Comparison of ENCODE assay signal across 8 cellular contexts in the genomic region with DNA sequence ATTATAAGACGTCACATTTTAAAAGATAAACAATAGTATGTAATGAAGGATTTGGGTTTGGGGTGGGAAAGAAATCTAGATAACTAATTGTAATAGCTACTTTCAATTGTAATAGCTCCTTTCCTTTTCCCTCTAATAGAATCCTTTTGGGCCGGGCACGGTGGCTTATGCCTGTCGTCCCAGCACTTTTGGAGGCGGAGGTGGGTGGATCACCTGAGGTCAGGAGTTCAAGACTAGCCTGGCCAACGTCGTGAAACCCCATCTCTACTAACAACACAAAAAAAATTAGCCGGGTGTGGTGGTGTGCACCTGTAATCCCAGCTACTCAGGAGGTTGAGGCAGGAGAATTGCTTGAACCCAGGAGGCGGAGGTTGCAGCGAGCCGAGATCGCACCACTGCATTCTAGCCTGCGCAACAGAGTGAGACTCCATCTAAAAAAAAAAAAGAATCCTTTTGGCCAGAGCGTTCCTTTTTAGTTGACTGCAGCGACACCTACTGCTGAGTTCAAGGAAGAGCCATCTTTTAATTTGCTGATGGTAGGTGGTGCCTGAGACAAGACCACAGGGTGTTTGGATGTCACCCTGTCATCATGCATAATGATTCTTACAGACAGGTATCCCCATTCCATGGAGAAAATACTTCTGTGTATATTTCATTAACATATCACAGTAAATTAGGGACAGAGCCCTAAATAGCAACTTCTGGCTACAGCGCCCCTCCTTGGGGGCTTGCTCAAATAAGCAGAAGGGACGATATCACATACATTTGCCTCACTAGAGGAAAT.
DNase-seq lines count a peak whose midpoint lies in the region; ATAC-seq, FAIRE-seq and TF ChIP-seq lines count a peak whose summit lies in the region.

No MANE protein-coding gene starts in this region.

- no peak overlapping the region for H3K9ac ChIP-seq in skeletal muscle tissue (ENCODE audit: low read depth in 1 of 3, low read length in 3 of 3)

- no peak overlapping the region for H3K4me3 ChIP-seq in H7 (ENCODE audit: insufficient read depth, low read depth, low read length)
- no peak overlapping the region for H3K4me3 ChIP-seq in MG63
- H3K4me3 ChIP-seq in astrocyte of the cerebellum (ENCODE audit: low read depth, low read length): no peak overlapping the region
- H3K4me3 ChIP-seq in skeletal muscle tissue (ENCODE audit: low read length in 3 of 3): peak overlapping the region in 2 of 3 donors; percentile 30 to 46

- DNase-seq in H7 (peak; percentile 48), MG63 (peak; percentile 13), RPMI8226 (peak; percentile 62), astrocyte of the cerebellum (ENCODE audit: low read depth) (peak; percentile 53), iPS DF 4.7 (ENCODE audit: extremely low read depth, low spot score) (peak; percentile 41)

- ATAC-seq in HG02678 (IDR thresholded peaks at IDR 0.05; ENCODE audit: unreplicated experiment): no peak

- H3K4me1 ChIP-seq in skeletal muscle tissue (ENCODE audit: control insufficient read depth in 3 of 3, insufficient read depth in 3 of 3, low read length in 3 of 3): no peaks in the 10 kb centered on the region

- no peaks in the 10 kb centered on the region for H3K36me3 ChIP-seq in H7 (replicated peaks; ENCODE audit: control insufficient read depth, insufficient read depth, low read length)
- H3K36me3 ChIP-seq in MG63: no peaks in the 10 kb centered on the region
- H3K36me3 ChIP-seq in skeletal muscle tissue (ENCODE audit: control insufficient read depth in 3 of 3, insufficient read depth in 3 of 3, low read length in 3 of 3): no peaks in the 10 kb centered on the region

- peak; percentile 70 for TF ChIP-seq CTCF in astrocyte of the cerebellum (IDR thresholded peaks at IDR 0.05; ENCODE audit: low read depth, low read length, missing control alignments)

- in situ Hi-C loops in astrocyte of the cerebellum (cut with HindIII; ENCODE audit: low sequenced_read_pairs): loop anchor here (25.0 kb wide), 1 partner anchor 585 kb away; the partner anchor contains the start of gene CCDC198

- FAIRE-seq in G401.6 (lab: Jason Lieb, UNC): peak; percentile 8

- H3K27me3 ChIP-seq in H7 (ENCODE audit: control insufficient read depth, insufficient read depth, low read length) (no peaks in the 10 kb centered on the region), MG63 (no peaks in the 10 kb centered on the region), skeletal muscle tissue (ENCODE audit: control insufficient read depth in 3 of 3, insufficient read depth in 3 of 3, low read length in 3 of 3) (no peaks in the 10 kb centered on the region)

- H3K27ac ChIP-seq in skeletal muscle tissue (ENCODE audit: low read depth, low read length): no peak overlapping the region

- H3K9me3 ChIP-seq in MG63: no peaks in the 10 kb centered on the region
- no peaks in the 10 kb centered on the region for H3K9me3 ChIP-seq in skeletal muscle tissue (ENCODE audit: control insufficient read depth in 3 of 3, low read length in 3 of 3)

Comparison
In these comparisons a context has a peak if more than half of its experiments do, and no peak if none do; other contexts are left out.
1. H3K4me3 ChIP-seq: peak in skeletal muscle tissue (2 of 3); none in H7 (single experiment), MG63 (single experiment) and astrocyte of the cerebellum (single experiment).
2. Peak in every context shown above with its lines, with median percentiles within 50 percentile points of each other: DNase-seq.